In genomic region chr16:73672135-73672534, GRCh38 we compare ENCODE assay signal across 21 cellular contexts.
"Had no signal": no experiment of that assay in that cellular context is flagged by ENCODE, and none has a peak within 500 bp of the region (broad histone marks: within the 10 kb centered on the region; RNA-seq: fewer than 3 reads in every experiment).

No MANE protein-coding gene starts in this region.

- H3K27ac ChIP-seq: KMS-11 had no signal

- H3K36me3 Mint-ChIP-seq: IgD-negative memory B cell had no signal

- H3K4me3 ChIP-seq: K562 had no signal

- H3K4me1 Mint-ChIP-seq: IgD-negative memory B cell had no signal

- H3K27ac Mint-ChIP-seq: IgD-negative memory B cell had no signal

- H3K27me3 Mint-ChIP-seq: IgD-negative memory B cell had no signal

- H3K9me3 ChIP-seq: SK-N-SH had no signal

- DNase-seq: Kasumi-1, MM.1S, NCI-H1092 treated with DMSO at 0.1 percent for 48 hours, NCI-H1436, NCI-H187, NCI-H2029, NCI-H2081 treated with DMSO at 0.1 percent for 48 hours, NCI-H2171, NCI-H226, NCI-H446, NCI-H510A, NCI-H524 treated with DMSO at 0.1 percent for 48 hours, NCI-H69, NCI-H774, RPMI8226, SHP77, SK-N-SH, SW 1271 had no signal

- H3K4me3 Mint-ChIP-seq: IgD-negative memory B cell had no signal

- ATAC-seq: K562 had no signal
